In the genomic region with DNA sequence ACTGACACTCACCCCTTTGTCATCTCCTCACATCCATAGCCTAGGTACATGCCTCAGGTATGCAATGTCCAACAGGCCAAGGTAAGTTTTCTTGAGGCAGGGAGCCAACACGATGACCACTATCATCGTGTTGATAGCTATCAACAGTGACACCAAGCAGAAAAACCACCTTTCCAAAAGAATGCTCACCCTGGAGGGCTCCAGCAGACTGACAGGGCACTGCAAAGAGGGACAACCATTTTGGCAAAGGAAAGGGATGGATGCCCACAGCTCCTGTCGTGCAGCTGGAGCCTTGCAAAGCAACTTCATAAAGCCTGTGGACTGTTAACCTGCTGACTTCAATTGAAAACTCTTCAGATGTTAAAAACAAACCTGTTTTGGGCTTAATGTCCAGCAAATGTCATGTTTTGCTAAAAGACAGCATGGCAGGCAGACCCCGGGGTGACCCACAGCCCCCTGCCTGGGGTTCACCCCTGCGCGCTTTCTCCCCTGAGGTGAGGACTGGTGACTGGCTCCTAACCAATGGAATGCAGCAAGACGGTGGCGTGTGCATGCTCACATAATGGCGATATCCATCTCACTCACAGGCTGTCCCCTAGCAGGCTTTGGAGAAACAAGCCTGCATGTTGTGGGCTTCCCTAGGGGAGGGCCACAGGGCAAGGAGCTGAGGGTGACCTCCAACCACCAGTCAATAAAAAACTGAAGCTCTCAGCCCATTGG, we compare ENCODE assay signal across 1 cellular context.
TF ChIP-seq lines count a peak whose summit lies in the region.

No MANE protein-coding gene starts in this region.

TF ChIP-seq in H1, 55 proteins besides CTCF, POLR2A, EP300 and RAD21:
- TF ChIP-seq TBP (IDR thresholded peaks at IDR 0.05; ENCODE audit: low read depth, low read length) (no peak), RBBP5 (IDR thresholded peaks at IDR 0.05; ENCODE audit: borderline replicate concordance, low read depth, low read length) (no peak), MAFK (IDR thresholded peaks at IDR 0.05; ENCODE audit: low read depth, low read length) (no peak), POLR2AphosphoS5 (IDR thresholded peaks at IDR 0.05; ENCODE audit: low read depth, low read length) (no peak), SAP30 (IDR thresholded peaks at IDR 0.05; ENCODE audit: insufficient read depth, insufficient replicate concordance, low read length) (no peak), TEAD4 (IDR thresholded peaks at IDR 0.05; ENCODE audit: low read depth, low read length) (no peak)
- TF ChIP-seq, protein P1, sequence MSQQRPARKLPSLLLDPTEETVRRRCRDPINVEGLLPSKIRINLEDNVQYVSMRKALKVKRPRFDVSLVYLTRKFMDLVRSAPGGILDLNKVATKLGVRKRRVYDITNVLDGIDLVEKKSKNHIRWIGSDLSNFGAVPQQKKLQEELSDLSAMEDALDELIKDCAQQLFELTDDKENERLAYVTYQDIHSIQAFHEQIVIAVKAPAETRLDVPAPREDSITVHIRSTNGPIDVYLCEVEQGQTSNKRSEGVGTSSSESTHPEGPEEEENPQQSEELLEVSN (IDR thresholded peaks at IDR 0.05) = no peak
